21 cellular contexts compared by ENCODE assay signal in the genomic region with DNA sequence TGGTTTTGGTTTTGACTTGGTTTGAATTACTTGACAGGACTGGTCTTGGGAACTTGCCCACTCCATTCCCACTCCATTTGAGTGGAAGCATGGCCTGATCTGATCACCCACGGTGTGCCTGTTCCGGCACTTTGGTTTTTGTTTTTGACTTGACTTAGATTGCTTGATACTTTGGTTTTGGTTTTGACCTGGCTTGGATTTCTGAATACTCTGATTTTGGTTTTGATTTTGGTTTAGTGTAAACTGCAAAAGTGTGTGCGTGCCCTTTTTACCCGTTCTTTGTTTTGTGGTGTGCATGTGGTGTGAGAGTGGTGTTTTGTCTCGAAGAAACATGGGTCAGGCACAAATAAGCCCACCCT. TPM values are rescaled to one million over a fixed set of nuclear protein-coding genes. Genes with fewer than 3 reads are reported as not detected.
"Had no signal": no experiment of that assay in that cellular context is flagged by ENCODE, and none has a peak within 500 bp of the region (broad histone marks: within the 10 kb centered on the region; RNA-seq: fewer than 3 reads in every experiment).

No MANE protein-coding gene starts in this region.

- H3K4me1 Mint-ChIP-seq: activated naive CD8-positive, alpha-beta T cell treated with anti-CD3 and anti-CD28 coated beads, Interleukin-2, amount 10 ng/mL, durations not matched to agents 7 days and 5 days had no signal

- H3K4me2 ChIP-seq: PC-9 had no signal

- H3K36me3 ChIP-seq: adrenal gland had no signal

- H3K9me3 ChIP-seq: adrenal gland had no signal

- H2AFZ ChIP-seq: PC-9 had no signal

- DNase-seq: activated CD4-positive, alpha-beta T cell treated with anti-CD3 and anti-CD28 coated beads for 48 hours; activated CD4-positive, alpha-beta T cell treated with anti-CD3 and anti-CD28 coated beads, Interleukin-2, amount 50 U/mL, for 4 hours; activated CD4-positive, CD25-positive, alpha-beta regulatory T cell treated with anti-CD3 and anti-CD28 coated beads, Interleukin-2, amount 50 U/mL, for 72 hours; activated CD8-positive, alpha-beta memory T cell treated with anti-CD3 and anti-CD28 coated beads, Interleukin-2, amount 50 U/mL, for 48 hours; activated CD8-positive, alpha-beta T cell treated with anti-CD3 and anti-CD28 coated beads, Interleukin-2, amount 10 ng/mL, durations not matched to agents 7 days and 5 days; activated naive CD4-positive, alpha-beta T cell treated with anti-CD3 and anti-CD28 coated beads, Interleukin-2, amount 50 U/mL, for 16 hours; activated naive CD8-positive, alpha-beta T cell treated with anti-CD3 and anti-CD28 coated beads, Interleukin-2, amount 10 ng/mL, durations not matched to agents 7 days and 5 days; activated T-cell treated with anti-CD3 and anti-CD28 coated beads, Interleukin-2, amount 50 U/mL, for 1 hour; adrenal gland; anterior cingulate cortex; cerebellar nuclear complex; NCI-H1048; NCI-H146; NCI-H187 treated with DMSO at 0.1 percent for 48 hours; NCI-H2081 treated with DMSO at 0.1 percent for 48 hours; NCI-H446; PC-9; SHP77 treated with DMSO at 0.1 percent for 48 hours had no signal

- H3K27ac ChIP-seq: adrenal gland, PC-9 had no signal

- H3K36me3 Mint-ChIP-seq: activated naive CD8-positive, alpha-beta T cell treated with anti-CD3 and anti-CD28 coated beads, Interleukin-2, amount 10 ng/mL, durations not matched to agents 7 days and 5 days had no signal

- H3K27me3 Mint-ChIP-seq: activated naive CD8-positive, alpha-beta T cell treated with anti-CD3 and anti-CD28 coated beads, Interleukin-2, amount 10 ng/mL, durations not matched to agents 7 days and 5 days had no signal

- H3K27ac Mint-ChIP-seq: activated CD8-positive, alpha-beta T cell treated with anti-CD3 and anti-CD28 coated beads, Interleukin-2, amount 10 ng/mL, durations not matched to agents 7 days and 5 days; activated naive CD8-positive, alpha-beta T cell treated with anti-CD3 and anti-CD28 coated beads, Interleukin-2, amount 10 ng/mL, durations not matched to agents 7 days and 5 days; T-helper 1 cell treated with Interleukin-12 subunit alpha and Interleukin-12 subunit beta and Interleukin-4 antibody, amounts not matched to agents 30 μg/mL and 1 μg/mL, for 36 hours; WTC11 had no signal

- ATAC-seq: activated CD8-positive, alpha-beta T cell treated with anti-CD3 and anti-CD28 coated beads, Interleukin-2, amount 10 ng/mL, durations not matched to agents 7 days and 5 days; WTC11 had no signal

- H3K4me1 ChIP-seq: adrenal gland had no signal

- H3K4me3 Mint-ChIP-seq: activated CD8-positive, alpha-beta T cell treated with anti-CD3 and anti-CD28 coated beads, Interleukin-2, amount 10 ng/mL, durations not matched to agents 7 days and 5 days; activated naive CD8-positive, alpha-beta T cell treated with anti-CD3 and anti-CD28 coated beads, Interleukin-2, amount 10 ng/mL, durations not matched to agents 7 days and 5 days; T-helper 1 cell treated with Interleukin-12 subunit alpha and Interleukin-12 subunit beta and Interleukin-4 antibody, amounts not matched to agents 30 μg/mL and 1 μg/mL, for 36 hours; WTC11 had no signal

- H3K4me3 ChIP-seq: adrenal gland, PC-9 had no signal

- H3K9me3 Mint-ChIP-seq: activated naive CD8-positive, alpha-beta T cell treated with anti-CD3 and anti-CD28 coated beads, Interleukin-2, amount 10 ng/mL, durations not matched to agents 7 days and 5 days; T-helper 1 cell treated with Interleukin-12 subunit alpha and Interleukin-12 subunit beta and Interleukin-4 antibody, amounts not matched to agents 30 μg/mL and 1 μg/mL, for 36 hours had no signal

- H3K27me3 ChIP-seq: adrenal gland had no signal

RNA-seq across cellular contexts. Expression of a gene that starts 50.0 kb away (rescaled TPM):
- total RNA-seq: activated CD8-positive, alpha-beta T cell treated with anti-CD3 and anti-CD28 coated beads, Interleukin-2, amount 10 ng/mL, durations not matched to agents 7 days and 5 days; SK-MEL-5 had no signal
